Comparison of ENCODE assay signal across 8 cellular contexts in the genomic region with DNA sequence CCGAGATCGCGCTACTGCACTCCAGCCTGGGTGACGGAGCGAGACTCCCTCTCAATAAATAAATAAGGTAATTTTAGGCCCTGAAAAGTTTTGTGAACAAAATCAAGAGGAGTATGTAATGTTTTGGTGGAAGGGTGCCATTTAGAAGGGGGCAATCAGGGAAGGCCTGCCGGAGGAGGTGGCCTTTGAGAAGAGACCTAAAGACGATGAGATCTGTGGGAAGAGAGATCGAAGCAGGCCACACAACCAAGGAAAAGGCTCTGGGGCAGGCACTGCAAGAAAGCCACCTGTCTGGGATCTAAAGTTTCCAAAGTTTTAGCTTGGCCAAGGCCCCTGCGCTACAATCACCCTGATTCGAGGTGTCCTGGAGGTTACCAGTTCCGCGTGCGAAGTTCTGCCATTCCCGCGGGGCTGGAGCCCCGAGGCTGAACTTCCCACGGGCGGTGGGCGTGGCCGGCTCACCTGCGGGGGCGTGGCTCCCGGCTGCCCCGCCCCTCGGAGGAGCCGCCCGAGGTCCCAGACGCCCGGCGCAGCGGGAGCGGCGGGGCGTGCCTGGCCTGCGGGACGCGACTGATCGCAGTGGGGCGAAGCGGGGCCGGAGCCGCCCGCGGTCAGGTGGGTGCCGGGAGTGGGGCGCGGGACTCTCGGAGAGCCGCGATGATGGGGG. TPM values are rescaled to one million over a fixed set of nuclear protein-coding genes. Genes with fewer than 3 reads are reported as not detected.
A peak's percentile ranks its signal among the peaks of the same experiment; 100 is the strongest.
DNase-seq lines count a peak whose midpoint lies in the region; TF ChIP-seq lines count a peak whose summit lies in the region.

Gene KLC3, plus strand, starts transcription at position 519 of the 667 bp plus-strand sequence. CDS start 4,792 bp downstream, outside the sequence.

- peaks cover 34% of the 10 kb centered on the region for H3F3A ChIP-seq in PC-9 (ENCODE audit: insufficient read depth, low read depth)

- no peak for TF ChIP-seq CTCF in PC-9 (conservative IDR thresholded peaks at IDR 0.05)
- no peak for TF ChIP-seq CTCF in astrocyte of the cerebellum (IDR thresholded peaks at IDR 0.05; ENCODE audit: low read depth, low read length, missing control alignments)
- no peak for TF ChIP-seq CTCF in lower leg skin (IDR thresholded peaks at IDR 0.05)
- TF ChIP-seq CTCF in transverse colon (IDR thresholded peaks at IDR 0.05) = no peak
- no peak for TF ChIP-seq CTCF in tibial nerve (IDR thresholded peaks at IDR 0.05)

- H3K4me1 ChIP-seq in PC-9 (replicated peaks; ENCODE audit: insufficient read depth) (peaks cover 8% of the 10 kb centered on the region), transverse colon (peaks cover 0 to 12% (median 8%) of the 10 kb centered on the region in 4 donors), tibial nerve (peaks cover 0 to 14% (median 0%) of the 10 kb centered on the region in 4 donors)

- TF ChIP-seq EP300 in transverse colon (IDR thresholded peaks at IDR 0.05; ENCODE audit: low read depth) (no peak), tibial nerve (IDR thresholded peaks at IDR 0.05) (no peak)

- POLR2A ChIA-PET in PC-9 (lab: Charles Lee; ENCODE audit: unreplicated experiment) = interaction anchor here (0.7 kb wide), 1 partner anchor 800 kb away, joined by 7 read pairs; no protein-coding TSS in a partner anchor

- H3K79me2 ChIP-seq in PC-9 (ENCODE audit: low read depth) = no peaks in the 10 kb centered on the region

- H3K27ac ChIP-seq in PC-9 (no peak within 1 kb of the TSS), transverse colon (no peak within 1 kb of the TSS), tibial nerve (no peak within 1 kb of the TSS)

- H4K20me1 ChIP-seq in PC-9 (ENCODE audit: insufficient read depth) = no peaks in the 10 kb centered on the region

- 12 to 16% methylated on average over 34 to 35 of the region's 50 CpGs for WGBS in lower leg skin, 2 donors
- 12 to 39% methylated on average over 3 to 50 of the region's 50 CpGs for WGBS in transverse colon (ENCODE audit: low coverage in 1 of 2), 2 donors
- 25 to 42% methylated on average over 13 to 21 of the region's 50 CpGs for WGBS in tibial nerve, 2 donors

- H2AFZ ChIP-seq in PC-9 = peak within 1 kb of the TSS; percentile 75

- in situ Hi-C loops in astrocyte of the cerebellum (cut with HindIII; ENCODE audit: low sequenced_read_pairs) = no loop called here
- in situ Hi-C loops in transverse colon (cut with MboI; ENCODE audit: low pct_ligation_motif_present in 1 of 4, low pct_unique_long_range_greater_than_20kb in 1 of 4, low sequenced_read_pairs in 3 of 4) = no loop called here

- H3K9me3 ChIP-seq in PC-9 (ENCODE audit: insufficient read depth, low read depth) (no peaks in the 10 kb centered on the region; the same call in 1 of the 2 replicates), transverse colon (no peaks in the 10 kb centered on the region), tibial nerve (no peaks in the 10 kb centered on the region)

- H3K4me3 ChIP-seq in PC-9 (peak within 1 kb of the TSS; percentile 56), astrocyte of the cerebellum (ENCODE audit: low read depth, low read length) (peak within 1 kb of the TSS; percentile 18), lower leg skin (ENCODE audit: low read depth, poor library complexity, severe bottlenecking) (peak within 1 kb of the TSS; percentile 46), transverse colon (peak within 1 kb of the TSS in 2 of 4 donors; percentile 22 to 27), tibial nerve (peak within 1 kb of the TSS in 2 of 4 donors; percentile 13 to 14)

- H3K4me2 ChIP-seq in PC-9 = peak within 1 kb of the TSS; percentile 78

- CTCF ChIA-PET in PC-9 (lab: Charles Lee) = no interaction called here

- H3K27me3 ChIP-seq in PC-9 (ENCODE audit: insufficient read depth, low read depth) (no peaks in the 10 kb centered on the region), transverse colon (peaks cover 62% of the 10 kb centered on the region), tibial nerve (peaks cover 0 to 67% of the 10 kb centered on the region in 2 donors)

- TF ChIP-seq POLR2A in lower leg skin (IDR thresholded peaks at IDR 0.05) = no peak
- no peak for TF ChIP-seq POLR2A in transverse colon (IDR thresholded peaks at IDR 0.05)
- TF ChIP-seq POLR2A in tibial nerve (IDR thresholded peaks at IDR 0.05) = no peak

- DNase-seq in GM19238 (ENCODE audit: insufficient read length, low spot score) (peak; percentile 53), PC-9 (peak; percentile 50 to 85), astrocyte of the cerebellum (ENCODE audit: low read depth) (no peak), lower leg skin (ENCODE audit: low spot score in 2 of 2) (no peak), transverse colon (peak; percentile 61), NOMO-1 (lab: John Stamatoyannopoulos, UW; ENCODE audit: unreplicated experiment in 2 of 2) (no peak), SHP77 (lab: John Stamatoyannopoulos, UW) (no peak), tibial nerve (ENCODE audit: low spot score in 2 of 2) (no peak)

- no peaks in the 10 kb centered on the region for H3K9me2 ChIP-seq in PC-9 (ENCODE audit: insufficient read depth)

- BruUV-seq in PC-9 (replicated peaks; lab: Mats Ljungman, UMichigan) = no TSS peak

- intact Hi-C loops in PC-9 (cut with micrococcal nuclease; ENCODE audit: unreplicated experiment) (no loop called here), lower leg skin (cut with DNase I; ENCODE audit: low total_unique reads) (no loop called here), transverse colon (cut with DNase I; ENCODE audit: low total_unique reads) (loop anchor here (10.0 kb wide), 1 partner anchor 236 kb away; no protein-coding TSS in a partner anchor)

- H3K36me3 ChIP-seq in PC-9 (ENCODE audit: low read depth) (no peaks in the 10 kb centered on the region), transverse colon (no peaks in the 10 kb centered on the region), tibial nerve (no peaks in the 10 kb centered on the region)

RNA-seq across cellular contexts. Expression of gene KLC3, which starts in this region (rescaled TPM):
- total RNA-seq in PC-9 (2021) (20.6 and 30.7 TPM in 2 replicates), lower leg skin (100 to 1,000 TPM; 159 to 217 (median 169) TPM), transverse colon (not detected), tibial nerve (not detected)

Comparison
In these comparisons a context has a peak if more than half of its experiments do, and no peak if none do; other contexts are left out.
1. RNA of gene KLC3 (total RNA-seq): 159 to 217 TPM in lower leg skin and 20.6 to 30.7 TPM in PC-9; not detected in transverse colon and not detected in tibial nerve; every median in the first group is over 10 times any median in the second.
2. Peak in DNase-seq in transverse colon; RNA of the gene not detected or under 1 TPM.
3. DNase-seq: peak in GM19238 (single experiment) and PC-9 (2 of 2); none in astrocyte of the cerebellum (single experiment), lower leg skin (0 of 2), NOMO-1 (0 of 2), SHP77 (0 of 2) and tibial nerve (0 of 2).